In the genomic region with DNA sequence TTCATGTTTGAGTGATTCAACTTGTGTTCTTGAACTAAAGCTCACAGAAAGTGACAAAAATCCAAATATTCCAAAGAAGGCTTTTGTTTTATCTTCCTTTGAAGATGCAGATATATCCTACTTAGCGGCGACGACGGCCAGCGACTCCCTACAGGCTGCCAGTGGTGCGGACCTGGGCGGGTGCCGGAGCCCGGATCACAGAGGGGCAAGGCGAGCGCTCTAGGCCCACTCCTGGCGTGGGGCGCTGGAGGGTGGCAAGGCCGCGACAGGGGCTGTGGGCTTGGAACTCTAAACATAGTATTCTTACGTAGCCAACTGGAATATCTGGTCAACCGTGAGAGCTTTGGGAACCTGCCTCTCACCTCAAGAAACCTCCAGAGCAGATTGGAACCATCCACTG, we compare ENCODE assay signal across 1 cellular context.
TF ChIP-seq lines count a peak whose summit lies in the region.

No MANE protein-coding gene starts in this region.

TF ChIP-seq in HepG2, 621 proteins besides CTCF, POLR2A, EP300 and RAD21:
- TF ChIP-seq SPEN (CRISPR knock-in tag; IDR thresholded peaks at IDR 0.05; ENCODE audit: low read depth) (no peak), ZNF337 (CRISPR knock-in tag; IDR thresholded peaks at IDR 0.05; ENCODE audit: borderline replicate concordance, low read depth) (no peak), NFYB (CRISPR knock-in tag; IDR thresholded peaks at IDR 0.05) (no peak), MIXL1 (CRISPR knock-in tag; IDR thresholded peaks at IDR 0.05) (no peak), KDM6A (CRISPR knock-in tag; IDR thresholded peaks at IDR 0.05; ENCODE audit: low read depth) (no peak), TAF15 (IDR thresholded peaks at IDR 0.05; ENCODE audit: low read depth, low read length, poor library complexity, severe bottlenecking) (no peak), PHF20 (CRISPR knock-in tag; IDR thresholded peaks at IDR 0.05) (no peak), MTF1 (CRISPR knock-in tag; IDR thresholded peaks at IDR 0.05) (no peak), KLF15 (CRISPR knock-in tag; IDR thresholded peaks at IDR 0.05; ENCODE audit: borderline replicate concordance) (no peak)
- TF ChIP-seq, protein P1, sequence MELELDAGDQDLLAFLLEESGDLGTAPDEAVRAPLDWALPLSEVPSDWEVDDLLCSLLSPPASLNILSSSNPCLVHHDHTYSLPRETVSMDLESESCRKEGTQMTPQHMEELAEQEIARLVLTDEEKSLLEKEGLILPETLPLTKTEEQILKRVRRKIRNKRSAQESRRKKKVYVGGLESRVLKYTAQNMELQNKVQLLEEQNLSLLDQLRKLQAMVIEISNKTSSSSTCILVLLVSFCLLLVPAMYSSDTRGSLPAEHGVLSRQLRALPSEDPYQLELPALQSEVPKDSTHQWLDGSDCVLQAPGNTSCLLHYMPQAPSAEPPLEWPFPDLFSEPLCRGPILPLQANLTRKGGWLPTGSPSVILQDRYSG (CRISPR knock-in tag; IDR thresholded peaks at IDR 0.05): no peak
- TF ChIP-seq, protein P2, sequence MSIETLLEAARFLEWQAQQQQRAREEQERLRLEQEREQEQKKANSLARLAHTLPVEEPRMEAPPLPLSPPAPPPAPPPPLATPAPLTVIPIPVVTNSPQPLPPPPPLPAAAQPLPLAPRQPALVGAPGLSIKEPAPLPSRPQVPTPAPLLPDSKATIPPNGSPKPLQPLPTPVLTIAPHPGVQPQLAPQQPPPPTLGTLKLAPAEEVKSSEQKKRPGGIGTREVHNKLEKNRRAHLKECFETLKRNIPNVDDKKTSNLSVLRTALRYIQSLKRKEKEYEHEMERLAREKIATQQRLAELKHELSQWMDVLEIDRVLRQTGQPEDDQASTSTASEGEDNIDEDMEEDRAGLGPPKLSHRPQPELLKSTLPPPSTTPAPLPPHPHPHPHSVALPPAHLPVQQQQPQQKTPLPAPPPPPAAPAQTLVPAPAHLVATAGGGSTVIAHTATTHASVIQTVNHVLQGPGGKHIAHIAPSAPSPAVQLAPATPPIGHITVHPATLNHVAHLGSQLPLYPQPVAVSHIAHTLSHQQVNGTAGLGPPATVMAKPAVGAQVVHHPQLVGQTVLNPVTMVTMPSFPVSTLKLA (IDR thresholded peaks at IDR 0.05): no peak
